26 cellular contexts compared by ENCODE assay signal in the genomic region with DNA sequence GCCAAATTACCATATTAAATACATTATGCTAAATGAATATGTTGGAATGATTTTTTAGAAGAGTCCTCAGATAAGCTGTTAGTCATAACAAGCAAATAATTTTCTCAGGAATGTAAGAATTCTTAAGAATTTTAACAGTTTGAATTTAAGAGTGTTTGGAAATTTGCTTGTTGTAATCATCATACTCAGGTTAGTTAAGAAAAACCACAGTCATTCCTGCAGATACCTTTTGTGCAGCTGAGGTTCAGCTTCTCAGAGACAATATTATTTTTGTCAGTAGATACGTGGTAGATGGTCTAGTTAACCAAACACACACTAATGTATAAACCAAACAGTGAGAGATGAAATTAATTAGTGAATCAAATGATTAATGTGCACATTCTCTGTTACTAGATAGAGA. TPM values are rescaled to one million over a fixed set of nuclear protein-coding genes. Genes with fewer than 3 reads are reported as not detected.
A peak's percentile ranks its signal among the peaks of the same experiment; 100 is the strongest.
DNase-seq lines count a peak whose midpoint lies in the region; ATAC-seq and TF ChIP-seq lines count a peak whose summit lies in the region.
"Had no signal": no experiment of that assay in that cellular context is flagged by ENCODE, and none has a peak within 500 bp of the region (broad histone marks: within the 10 kb centered on the region; RNA-seq: fewer than 3 reads in every experiment).

No MANE protein-coding gene starts in this region.

- POLR2A ChIA-PET in CD4-positive, alpha-beta T cell (lab: Charles Lee) = interaction anchor here (0.9 to 2.7 kb wide), 7 partner anchors 9 to 198 kb away, joined by 3 to 13 read pairs (median 4); a partner anchor contains a TSS
- POLR2A ChIA-PET in OCI-LY7 (lab: Charles Lee) = interaction anchor here (0.5 to 1.5 kb wide), 3 partner anchors 10 to 46 kb away, joined by 3 to 9 read pairs (median 3); no protein-coding TSS in a partner anchor

- no peaks in the 10 kb centered on the region for H3K27me3 Mint-ChIP-seq in CD4-positive, alpha-beta T cell
- H3K27me3 Mint-ChIP-seq in T-helper 17 cell = no peaks in the 10 kb centered on the region
- H3K27me3 Mint-ChIP-seq: IgD-negative memory B cell had no signal

- no peaks in the 10 kb centered on the region for H3K27me3 ChIP-seq in CD4-positive, alpha-beta T cell (ENCODE audit: control insufficient read depth, insufficient read depth, low read length)
- H3K27me3 ChIP-seq: adrenal gland, ovary, right atrium auricular region had no signal

- intact Hi-C loops in CD4-positive, alpha-beta T cell (cut with DNase I, micrococcal nuclease) = no loop called here
- intact Hi-C loops in OCI-LY7 (cut with micrococcal nuclease; ENCODE audit: unreplicated experiment) = no loop called here

- no TSS peak for BruUV-seq in OCI-LY7 (replicated peaks; lab: Mats Ljungman, UMichigan)

- H3K4me1 Mint-ChIP-seq in CD4-positive, alpha-beta T cell (ENCODE audit: low read depth) = peaks cover 77% of the 10 kb centered on the region
- peaks cover 43% of the 10 kb centered on the region for H3K4me1 Mint-ChIP-seq in T-helper 17 cell

- DNase-seq in CD4-positive, alpha-beta T cell = no peak
- DNase-seq in EH (ENCODE audit: low read depth) (peak; percentile 50), T-helper 17 cell (no peak), kidney glomerular epithelial cell (lab: John Stamatoyannopoulos, UW) (peak; percentile 60), OCI-LY7 (ENCODE audit: low spot score) (no peak)
- DNase-seq: activated CD4-positive, alpha-beta T cell treated with anti-CD3 and anti-CD28 coated beads, Interleukin-2, amount 50 U/mL, for 1 hour; activated CD8-positive, alpha-beta memory T cell treated with anti-CD3 and anti-CD28 coated beads, Interleukin-2, amount 50 U/mL, for 4 hours; activated effector memory CD4-positive, alpha-beta T cell treated with anti-CD3 and anti-CD28 coated beads, Interleukin-2, amount 50 U/mL, for 16 hours; adrenal gland; cortex of kidney; DMS53; hypothalamus; midbrain; natural killer cell; NCI-H2081; NCI-H345; NCI-H748 treated with DMSO at 0.1 percent for 48 hours; ovary; stimulated activated CD4-positive, alpha-beta T cell treated with anti-CD3 and anti-CD28 coated beads, Interleukin-4, amount 100 ng/mL, for 4 hours; stimulated activated naive CD4-positive, alpha-beta T cell treated with Interleukin-2 at 50 U/mL for 16 hours had no signal

- no peak for ATAC-seq in CD4-positive, alpha-beta T cell (ENCODE audit: poor library complexity)
- ATAC-seq in T-helper 17 cell (no peak), SK-N-SH treated with all-trans-retinoic acid at 6 μM for 48 hours (no peak), HG03108 (IDR thresholded peaks at IDR 0.05; ENCODE audit: unreplicated experiment) (no peak)
- ATAC-seq: natural killer cell had no signal

- no peaks in the 10 kb centered on the region for H3K9me3 ChIP-seq in CD4-positive, alpha-beta T cell (ENCODE audit: control insufficient read depth, low read length)
- H3K9me3 ChIP-seq in T-helper 17 cell (ENCODE audit: control insufficient read depth, low read length, poor library complexity, severe bottlenecking) = no peaks in the 10 kb centered on the region
- H3K9me3 ChIP-seq in OCI-LY7 (ENCODE audit: low read length) = no peaks in the 10 kb centered on the region
- H3K9me3 ChIP-seq: adrenal gland, ovary, right atrium auricular region, thoracic aorta had no signal

- H3K4me3 ChIP-seq in OCI-LY7 (ENCODE audit: low read depth, low read length, poor library complexity, severe bottlenecking) = no peak overlapping the region
- H3K4me3 ChIP-seq: adrenal gland, ovary, right atrium auricular region, SK-N-MC, thoracic aorta had no signal

- H3K9me2 ChIP-seq in OCI-LY7 (ENCODE audit: insufficient read depth, low read length) = no peaks in the 10 kb centered on the region

- peaks cover 22% of the 10 kb centered on the region for H3K4me1 ChIP-seq in OCI-LY7 (ENCODE audit: insufficient read depth, low read length, poor library complexity, severe bottlenecking)

- peak overlapping the region; percentile 29 for H3K27ac Mint-ChIP-seq in CD4-positive, alpha-beta T cell
- peak overlapping the region; percentile 89 for H3K27ac Mint-ChIP-seq in T-helper 17 cell

- H3K27ac ChIP-seq in CD4-positive, alpha-beta T cell (ENCODE audit: low read depth, low read length) = no peak overlapping the region
- no peak overlapping the region for H3K27ac ChIP-seq in OCI-LY7 (ENCODE audit: low read depth, low read length, poor library complexity, severe bottlenecking)
- H3K27ac ChIP-seq: adrenal gland, ovary, right atrium auricular region, SK-N-MC, thoracic aorta had no signal

- H3K36me3 Mint-ChIP-seq in CD4-positive, alpha-beta T cell (ENCODE audit: low read depth) = peaks cover 48% of the 10 kb centered on the region
- peaks cover 6% of the 10 kb centered on the region for H3K36me3 Mint-ChIP-seq in T-helper 17 cell (ENCODE audit: low read depth)
- H3K36me3 Mint-ChIP-seq: natural killer cell had no signal

- H3K4me2 ChIP-seq in OCI-LY7 (ENCODE audit: low read length) = no peak overlapping the region

- CTCF ChIA-PET in CD4-positive, alpha-beta T cell (lab: Charles Lee) = interaction anchor here (0.7 to 2.6 kb wide), 5 partner anchors 10 to 185 kb away, joined by 3 to 10 read pairs (median 4); no protein-coding TSS in a partner anchor
- CTCF ChIA-PET in OCI-LY7 (lab: Charles Lee; ENCODE audit: unreplicated experiment) = no interaction called here

- H2AFZ ChIP-seq in OCI-LY7 (ENCODE audit: low read length) = no peak overlapping the region

- TF ChIP-seq CTCF in CD4-positive, alpha-beta T cell (IDR thresholded peaks at IDR 0.05) = no peak
- TF ChIP-seq CTCF in OCI-LY7 (conservative IDR thresholded peaks at IDR 0.05; ENCODE audit: low read length) = no peak

- H3K36me3 ChIP-seq in OCI-LY7 (ENCODE audit: insufficient read depth, low read length) = peaks cover 40% of the 10 kb centered on the region
- H3K36me3 ChIP-seq: adrenal gland, ovary, right atrium auricular region had no signal

- peaks cover 7% of the 10 kb centered on the region for H4K20me1 ChIP-seq in OCI-LY7 (ENCODE audit: insufficient read depth, low read length)

- peaks cover 90% of the 10 kb centered on the region for H3K79me2 ChIP-seq in OCI-LY7 (ENCODE audit: insufficient read depth, low read depth, low read length)

- H3K4me3 Mint-ChIP-seq in CD4-positive, alpha-beta T cell = peak overlapping the region; percentile 3
- peak overlapping the region; percentile 45 for H3K4me3 Mint-ChIP-seq in T-helper 17 cell
- H3K4me3 Mint-ChIP-seq: natural killer cell had no signal

- H3K9me3 Mint-ChIP-seq in CD4-positive, alpha-beta T cell = no peaks in the 10 kb centered on the region
- H3K9me3 Mint-ChIP-seq: IgD-negative memory B cell, natural killer cell had no signal

TF ChIP-seq in SK-N-SH treated with all-trans-retinoic acid at 6 μM for 48 hours, 23 proteins besides CTCF, POLR2A, EP300 and RAD21:
- TF ChIP-seq CSDC2 (CRISPR knock-in tag; IDR thresholded peaks at IDR 0.05) (no peak), TCF4 (CRISPR knock-in tag; IDR thresholded peaks at IDR 0.05; ENCODE audit: borderline replicate concordance) (no peak), ZNF565 (CRISPR knock-in tag; conservative IDR thresholded peaks at IDR 0.05; ENCODE audit: low read depth) (no peak), ZNF8 (CRISPR knock-in tag; IDR thresholded peaks at IDR 0.05) (no peak), PPARA (CRISPR knock-in tag; IDR thresholded peaks at IDR 0.05; ENCODE audit: borderline replicate concordance) (no peak), ISL1 (CRISPR knock-in tag; IDR thresholded peaks at IDR 0.05) (no peak), SNAI2 (CRISPR knock-in tag; IDR thresholded peaks at IDR 0.05) (no peak), ZFP3 (CRISPR knock-in tag; IDR thresholded peaks at IDR 0.05) (no peak)
- TF ChIP-seq, protein P1, sequence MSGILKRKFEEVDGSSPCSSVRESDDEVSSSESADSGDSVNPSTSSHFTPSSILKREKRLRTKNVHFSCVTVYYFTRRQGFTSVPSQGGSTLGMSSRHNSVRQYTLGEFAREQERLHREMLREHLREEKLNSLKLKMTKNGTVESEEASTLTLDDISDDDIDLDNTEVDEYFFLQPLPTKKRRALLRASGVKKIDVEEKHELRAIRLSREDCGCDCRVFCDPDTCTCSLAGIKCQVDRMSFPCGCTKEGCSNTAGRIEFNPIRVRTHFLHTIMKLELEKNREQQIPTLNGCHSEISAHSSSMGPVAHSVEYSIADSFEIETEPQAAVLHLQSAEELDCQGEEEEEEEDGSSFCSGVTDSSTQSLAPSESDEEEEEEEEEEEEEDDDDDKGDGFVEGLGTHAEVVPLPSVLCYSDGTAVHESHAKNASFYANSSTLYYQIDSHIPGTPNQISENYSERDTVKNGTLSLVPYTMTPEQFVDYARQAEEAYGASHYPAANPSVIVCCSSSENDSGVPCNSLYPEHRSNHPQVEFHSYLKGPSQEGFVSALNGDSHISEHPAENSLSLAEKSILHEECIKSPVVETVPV (CRISPR knock-in tag; IDR thresholded peaks at IDR 0.05) = no peak
TF ChIP-seq in SK-N-SH treated with all-trans-retinoic acid at 6 μM for 48 hours: peak in this region for 0.

RNA-seq across cellular contexts. Expression of a gene that starts 8.9 kb away (rescaled TPM):
- 100 to 1,000 TPM; 193 to 198 TPM for total RNA-seq in CD4-positive, alpha-beta T cell
- total RNA-seq in T-helper 17 cell = 100 to 1,000 TPM; 215 to 220 TPM
- 66.4 and 84.1 TPM in 2 replicates for total RNA-seq in OCI-LY7 (2014; rRNA removed; shearing (Covaris generic))
- 131 and 135 TPM in 2 replicates for total RNA-seq in OCI-LY7 (2022)

Comparison
In these comparisons a context has a peak if more than half of its experiments do, and no peak if none do; other contexts are left out.
1. DNase-seq: peak in EH (single experiment) and kidney glomerular epithelial cell (single experiment); none in CD4-positive, alpha-beta T cell (0 of 10), T-helper 17 cell (0 of 3) and OCI-LY7 (single experiment).